ENCODE assay signal across 1 cellular context in the genomic region with DNA sequence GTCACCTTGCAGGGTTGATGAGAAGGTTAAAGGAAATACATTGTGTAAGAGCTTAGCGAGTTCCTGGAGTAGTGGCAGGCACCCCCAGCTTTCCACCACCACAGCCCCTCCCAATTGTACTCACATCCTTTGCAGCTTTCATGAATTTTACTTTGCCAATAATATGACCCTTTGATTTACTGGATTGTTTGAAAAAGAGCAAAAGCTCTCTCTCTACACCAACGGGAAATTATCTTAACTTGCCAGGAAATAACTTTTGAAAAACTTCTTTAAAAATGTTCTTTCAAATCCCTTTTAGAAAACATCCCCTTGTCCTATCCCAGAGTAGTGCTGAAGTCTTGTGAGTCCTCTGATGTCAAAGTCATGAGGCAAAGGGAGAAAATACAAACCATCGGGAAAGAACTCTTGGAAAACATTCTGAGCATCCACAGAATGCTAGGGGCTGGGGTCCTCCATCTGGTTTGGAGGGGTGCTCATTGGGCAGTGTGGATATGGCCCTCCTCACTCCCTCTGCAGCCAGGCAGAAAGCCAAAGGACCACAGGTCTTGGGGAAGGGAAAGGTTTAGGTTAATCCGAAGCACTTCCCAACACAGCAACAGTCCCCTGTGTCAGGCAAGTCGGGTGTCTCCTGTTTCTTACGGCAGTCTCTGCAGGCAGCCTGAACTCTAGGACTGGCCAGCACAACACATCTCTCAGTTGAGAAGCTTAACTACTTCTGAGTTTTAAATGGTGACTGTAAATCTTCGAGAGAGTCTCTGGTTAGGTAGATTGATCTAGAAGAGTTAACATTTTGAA.
TF ChIP-seq lines count a peak whose summit lies in the region.

No MANE protein-coding gene starts in this region.

TF ChIP-seq in SK-N-SH, 30 proteins besides CTCF, POLR2A, EP300 and RAD21 (continued from another document):
- TF ChIP-seq, protein P1, sequence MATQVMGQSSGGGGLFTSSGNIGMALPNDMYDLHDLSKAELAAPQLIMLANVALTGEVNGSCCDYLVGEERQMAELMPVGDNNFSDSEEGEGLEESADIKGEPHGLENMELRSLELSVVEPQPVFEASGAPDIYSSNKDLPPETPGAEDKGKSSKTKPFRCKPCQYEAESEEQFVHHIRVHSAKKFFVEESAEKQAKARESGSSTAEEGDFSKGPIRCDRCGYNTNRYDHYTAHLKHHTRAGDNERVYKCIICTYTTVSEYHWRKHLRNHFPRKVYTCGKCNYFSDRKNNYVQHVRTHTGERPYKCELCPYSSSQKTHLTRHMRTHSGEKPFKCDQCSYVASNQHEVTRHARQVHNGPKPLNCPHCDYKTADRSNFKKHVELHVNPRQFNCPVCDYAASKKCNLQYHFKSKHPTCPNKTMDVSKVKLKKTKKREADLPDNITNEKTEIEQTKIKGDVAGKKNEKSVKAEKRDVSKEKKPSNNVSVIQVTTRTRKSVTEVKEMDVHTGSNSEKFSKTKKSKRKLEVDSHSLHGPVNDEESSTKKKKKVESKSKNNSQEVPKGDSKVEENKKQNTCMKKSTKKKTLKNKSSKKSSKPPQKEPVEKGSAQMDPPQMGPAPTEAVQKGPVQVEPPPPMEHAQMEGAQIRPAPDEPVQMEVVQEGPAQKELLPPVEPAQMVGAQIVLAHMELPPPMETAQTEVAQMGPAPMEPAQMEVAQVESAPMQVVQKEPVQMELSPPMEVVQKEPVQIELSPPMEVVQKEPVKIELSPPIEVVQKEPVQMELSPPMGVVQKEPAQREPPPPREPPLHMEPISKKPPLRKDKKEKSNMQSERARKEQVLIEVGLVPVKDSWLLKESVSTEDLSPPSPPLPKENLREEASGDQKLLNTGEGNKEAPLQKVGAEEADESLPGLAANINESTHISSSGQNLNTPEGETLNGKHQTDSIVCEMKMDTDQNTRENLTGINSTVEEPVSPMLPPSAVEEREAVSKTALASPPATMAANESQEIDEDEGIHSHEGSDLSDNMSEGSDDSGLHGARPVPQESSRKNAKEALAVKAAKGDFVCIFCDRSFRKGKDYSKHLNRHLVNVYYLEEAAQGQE (IDR thresholded peaks at IDR 0.05; ENCODE audit: low read depth, low read length), result no peak
TF ChIP-seq in SK-N-SH: peak in this region for 0.
